ENCODE assay signal across 8 cellular contexts in genomic region chr7:87220026-87220733, GRCh38. TPM values are rescaled to one million over a fixed set of nuclear protein-coding genes. Genes with fewer than 3 reads are reported as not detected.
DNase-seq lines count a peak whose midpoint lies in the region; ATAC-seq, FAIRE-seq and TF ChIP-seq lines count a peak whose summit lies in the region.

No MANE protein-coding gene starts in this region.

- TF ChIP-seq CTCF in RWPE1 (conservative IDR thresholded peaks at IDR 0.05; ENCODE audit: low read depth) (no peak; the same call in 1 of the 2 replicates), neutrophil (IDR thresholded peaks at IDR 0.05) (no peak)

- H3K9me3 ChIP-seq in neutrophil: no peaks in the 10 kb centered on the region

- peak overlapping the region; percentile 86 for H3K27ac ChIP-seq in RWPE1
- peak overlapping the region; percentile 87 for H3K27ac ChIP-seq in neutrophil
- peak overlapping the region; percentile 70 for H3K27ac ChIP-seq in substantia nigra (ENCODE audit: low read depth, low read length, poor library complexity, severe bottlenecking)

- no peak for TF ChIP-seq RAD21 in Ishikawa (IDR thresholded peaks at IDR 0.05; ENCODE audit: low read depth)

- H3K4me3 ChIP-seq in neutrophil (ENCODE audit: low read depth in 1 of 2, low read length in 1 of 2): peak overlapping the region; percentile 83 to 88

- CTCF ChIA-PET in RWPE1 (lab: Yijun Ruan, JAX): interaction anchor here (0.7 kb wide), 1 partner anchor 1761 kb away, joined by 3 read pairs; no protein-coding TSS in a partner anchor

- H3K4me1 ChIP-seq in neutrophil (ENCODE audit: control insufficient read depth in 1 of 2, insufficient read depth in 1 of 2, low read depth in 1 of 2, low read length in 1 of 2): peaks cover 21 to 26% of the 10 kb centered on the region in 2 experiments

- POLR2A ChIA-PET in RWPE1 (lab: Yijun Ruan, JAX; ENCODE audit: low non-redundant PET): interaction anchor here (1.0 kb wide), 1 partner anchor 68 kb away, joined by 6 read pairs; the partner anchor contains the start of gene DMTF1

- no peaks in the 10 kb centered on the region for H3K36me3 ChIP-seq in neutrophil

- peak; percentile 34 for ATAC-seq in GM21576 (IDR thresholded peaks at IDR 0.05; ENCODE audit: unreplicated experiment)

- DNase-seq in DMS53 treated with DMSO at 0.1 percent for 48 hours (lab: John Stamatoyannopoulos, UW; ENCODE audit: unreplicated experiment) (peak; percentile 86), RWPE1 (ENCODE audit: low spot score) (peak; percentile 90), frontal cortex (ENCODE audit: low spot score in 2 of 2) (peak; percentile 67 to 81), substantia nigra (lab: John Stamatoyannopoulos, UW) (peak in 47 of 49 donors; percentile 8 to 93 (median 60))
- DNase-seq in activated naive CD4-positive, alpha-beta T cell (lab: John Stamatoyannopoulos, UW): peak; percentile 63 to 77 (median 68)

- H3K27me3 ChIP-seq in neutrophil: peaks cover 54% of the 10 kb centered on the region

- no peak for TF ChIP-seq EP300 in Ishikawa (IDR thresholded peaks at IDR 0.05; ENCODE audit: borderline replicate concordance)

- no peak for FAIRE-seq in frontal cortex (lab: Jason Lieb, UNC)

TF ChIP-seq in Ishikawa, 13 proteins besides CTCF, POLR2A, EP300 and RAD21:
- TF ChIP-seq USF1 (IDR thresholded peaks at IDR 0.05): no peak
- TF ChIP-seq FOXM1 (IDR thresholded peaks at IDR 0.05; ENCODE audit: borderline replicate concordance, low read depth): no peak
- peak; percentile 57 for TF ChIP-seq CREB1 (IDR thresholded peaks at IDR 0.05; ENCODE audit: low read depth)
- TF ChIP-seq CEBPB (IDR thresholded peaks at IDR 0.05): no peak
- TF ChIP-seq TAF1 (IDR thresholded peaks at IDR 0.05; ENCODE audit: low read depth): peak; percentile 71
- 0 out of 2 replicates have a peak, but pooled peaks have one; percentile 7 for TF ChIP-seq ZBTB7A (IDR thresholded peaks at IDR 0.05; ENCODE audit: low read depth)
- TF ChIP-seq NFIC (IDR thresholded peaks at IDR 0.05): 0 out of 2 replicates have a peak, but pooled peaks have one; percentile 35
- no peak for TF ChIP-seq YY1 (IDR thresholded peaks at IDR 0.05; ENCODE audit: low read depth)
- TF ChIP-seq TEAD4 (IDR thresholded peaks at IDR 0.05): no peak
- TF ChIP-seq MAX (IDR thresholded peaks at IDR 0.05): no peak; the same call in 1 of the 2 replicates
- peak; percentile 28; the same call in 1 of the 2 replicates for TF ChIP-seq EGR1 (IDR thresholded peaks at IDR 0.05)

RNA-seq across cellular contexts. Expression of gene TMEM243, which starts 0.6 kb away (rescaled TPM):
- total RNA-seq in frontal cortex: 7.7 TPM

Comparison
In these comparisons a context has a peak if more than half of its experiments do, and no peak if none do; other contexts are left out.
1. Peak in every context shown above with its lines: DNase-seq, ATAC-seq, H3K4me3 ChIP-seq and H3K27ac ChIP-seq.